In the genomic region with DNA sequence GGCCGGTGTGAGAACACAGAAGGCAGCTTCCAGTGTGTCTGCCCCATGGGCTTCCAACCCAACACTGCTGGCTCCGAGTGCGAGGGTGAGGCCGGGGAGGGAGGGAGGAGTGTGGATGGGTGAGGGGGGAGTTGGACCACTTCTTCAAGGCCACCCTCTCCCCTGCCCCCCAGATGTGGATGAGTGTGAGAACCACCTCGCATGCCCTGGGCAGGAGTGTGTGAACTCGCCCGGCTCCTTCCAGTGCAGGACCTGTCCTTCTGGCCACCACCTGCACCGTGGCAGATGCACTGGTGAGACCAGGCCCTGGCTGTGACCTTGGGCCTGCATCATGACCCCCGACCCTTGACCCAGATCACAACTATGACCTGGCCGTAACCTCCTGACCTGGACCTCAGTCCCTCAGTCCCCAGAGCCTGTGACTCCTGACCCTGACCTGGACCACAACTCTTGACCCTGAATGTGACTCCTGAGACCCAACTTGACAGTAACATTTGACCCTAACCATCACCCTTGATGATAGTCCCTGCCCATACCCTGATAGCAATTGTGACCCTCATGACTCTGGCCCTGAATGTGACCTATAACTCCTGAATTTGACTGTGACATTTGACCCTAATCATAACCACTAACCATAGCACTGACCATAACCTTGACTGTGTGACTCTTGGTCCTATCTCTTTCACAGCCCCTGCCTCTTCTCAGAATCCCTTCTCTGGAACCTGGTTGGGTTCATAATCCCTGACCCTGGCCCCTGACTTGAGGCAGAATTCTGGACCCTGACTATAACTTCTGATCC, we compare ENCODE assay signal across 15 cellular contexts. TPM values are rescaled to one million over a fixed set of nuclear protein-coding genes. Genes with fewer than 3 reads are reported as not detected.
A peak's percentile ranks its signal among the peaks of the same experiment; 100 is the strongest.
DNase-seq lines count a peak whose midpoint lies in the region; ATAC-seq and TF ChIP-seq lines count a peak whose summit lies in the region.
"Had no signal": no experiment of that assay in that cellular context is flagged by ENCODE, and none has a peak within 500 bp of the region (broad histone marks: within the 10 kb centered on the region; RNA-seq: fewer than 3 reads in every experiment).

No MANE protein-coding gene starts in this region.

- H3K79me2 ChIP-seq in H9 (ENCODE audit: insufficient read depth, low read length), result no peaks in the 10 kb centered on the region

- H3K27me3 Mint-ChIP-seq in H9 (ENCODE audit: low read depth) (peaks cover 54% of the 10 kb centered on the region), MCF 10A (ENCODE audit: insufficient read depth, unreplicated experiment) (no peaks in the 10 kb centered on the region), naive B cell (peaks cover 0 to 8% (median 0%) of the 10 kb centered on the region in 3 donors)

- H2BK5ac ChIP-seq in H9 (ENCODE audit: insufficient read length, low read length), result no peak overlapping the region

- POLR2A ChIA-PET in MCF 10A (lab: Yijun Ruan, JAX), result interaction anchor here (0.5 kb wide), 1 partner anchor 24 kb away, joined by 3 read pairs; no protein-coding TSS in a partner anchor

- H3K36me3 ChIP-seq in BLaER1, result peaks cover 18% of the 10 kb centered on the region
- H3K36me3 ChIP-seq: gastrocnemius medialis, ovary had no signal

- no peak overlapping the region for H2BK12ac ChIP-seq in H9 (ENCODE audit: insufficient read length, low read depth, low read length)

- ATAC-seq in naive B cell (ENCODE audit: low read depth in 2 of 2) (no peak), HG02870 (IDR thresholded peaks at IDR 0.05; ENCODE audit: unreplicated experiment) (no peak)
- ATAC-seq: gastrocnemius medialis had no signal

- CTCF ChIA-PET in MCF 10A (lab: Yijun Ruan, JAX), result no interaction called here

- no peak overlapping the region for H3K4ac ChIP-seq in H9 (ENCODE audit: low read depth, low read length)

- 0 out of 2 replicates have a peak overlapping the region, but pooled peaks have one; percentile 99 for H3K4me2 ChIP-seq in BLaER1
- H3K4me2 ChIP-seq in H9 (ENCODE audit: insufficient read depth, insufficient read length, low read length), result no peak overlapping the region

- peaks cover 19% of the 10 kb centered on the region for H3K23me2 ChIP-seq in H9 (ENCODE audit: insufficient read length, low read depth, low read length, poor library complexity, severe bottlenecking)

- no peak overlapping the region for H3T11ph ChIP-seq in H9 (ENCODE audit: low read length)

- H3K27ac ChIP-seq in BLaER1 (no peak overlapping the region), H9 (ENCODE audit: insufficient read length, low read depth, low read length) (no peak overlapping the region)
- H3K27ac ChIP-seq: gastrocnemius medialis, WERI-Rb-1 had no signal

- H4K91ac ChIP-seq in H9 (ENCODE audit: insufficient read length, low read depth, low read length), result no peak overlapping the region

- TF ChIP-seq CTCF in H9 (conservative IDR thresholded peaks at IDR 0.05), result no peak
- TF ChIP-seq CTCF in MCF 10A (IDR thresholded peaks at IDR 0.05; ENCODE audit: unreplicated experiment), result no peak

- intact Hi-C loops in MCF 10A (cut with micrococcal nuclease), result no loop called here

- H3K23ac ChIP-seq in H9 (ENCODE audit: insufficient read length, low read depth, low read length), result no peak overlapping the region

- H4K5ac ChIP-seq in H9 (ENCODE audit: insufficient read length, low read depth, low read length), result no peak overlapping the region

- no peak overlapping the region for H3K27ac Mint-ChIP-seq in H9
- H3K27ac Mint-ChIP-seq in MCF 10A (ENCODE audit: low read depth, unreplicated experiment), result no peak overlapping the region
- peak overlapping the region in 4 of 6 donors; percentile 76 to 89 (median 87) for H3K27ac Mint-ChIP-seq in naive B cell

- H2AK5ac ChIP-seq in H9 (ENCODE audit: insufficient read length, low read length), result no peak overlapping the region

- no peaks in the 10 kb centered on the region for H3K9me3 ChIP-seq in BLaER1
- no peaks in the 10 kb centered on the region for H3K9me3 ChIP-seq in H9 (ENCODE audit: control insufficient read depth, low read depth, low read length)
- H3K9me3 ChIP-seq: gastrocnemius medialis, ovary had no signal

- no peak overlapping the region for H2BK15ac ChIP-seq in H9 (ENCODE audit: low read depth, low read length)

- H3K56ac ChIP-seq in H9 (ENCODE audit: insufficient read length, low read depth, low read length), result no peak overlapping the region

- DNase-seq in H9 (no peak), MCF 10A (ENCODE audit: unreplicated experiment) (no peak), naive B cell (no peak), NCI-H69 (lab: John Stamatoyannopoulos, UW) (no peak), NOMO-1 (lab: John Stamatoyannopoulos, UW; ENCODE audit: unreplicated experiment in 2 of 2) (no peak), islet precursor cell (no peak)
- DNase-seq: dermis blood vessel endothelial cell, gastrocnemius medialis, NCI-H1105 treated with DMSO at 0.1 percent for 48 hours, NCI-H524, Right ventricle myocardium superior, WERI-Rb-1 had no signal

- H4K8ac ChIP-seq in H9 (replicated peaks; ENCODE audit: insufficient read length, low read depth, low read length), result no peak overlapping the region

- H2BK20ac ChIP-seq in H9 (ENCODE audit: low read depth, low read length, poor library complexity, severe bottlenecking), result no peak overlapping the region

- H4K20me1 ChIP-seq in BLaER1 (peaks cover 11% of the 10 kb centered on the region; the same call in 1 of the 2 replicates), H9 (ENCODE audit: control insufficient read depth, insufficient read depth, insufficient read length) (peaks cover 4% of the 10 kb centered on the region)

- no peak overlapping the region for H3K9ac ChIP-seq in BLaER1
- H3K9ac ChIP-seq in H9 (ENCODE audit: extremely low read depth, insufficient read length, low read length), result no peak overlapping the region

- no peak overlapping the region for H3K4me3 ChIP-seq in BLaER1
- H3K4me3 ChIP-seq: gastrocnemius medialis, ovary had no signal

- H2AFZ ChIP-seq in H9 (ENCODE audit: low read length), result no peak overlapping the region

- H3K4me3 Mint-ChIP-seq in H9, result peak overlapping the region; percentile 22 to 96; a peak in 3 of 5 replicates
- peak overlapping the region; percentile 43 for H3K4me3 Mint-ChIP-seq in MCF 10A (ENCODE audit: unreplicated experiment)
- H3K4me3 Mint-ChIP-seq in naive B cell, result peak overlapping the region in 6 of 8 donors; percentile 62 to 98 (median 91)

- H3K27me3 ChIP-seq in BLaER1 (no peaks in the 10 kb centered on the region), H9 (ENCODE audit: insufficient read depth, low read length) (peaks cover 8% of the 10 kb centered on the region; the same call in 1 of the 2 replicates)
- H3K27me3 ChIP-seq: gastrocnemius medialis, ovary had no signal

- H3K4me1 Mint-ChIP-seq in H9, result peaks cover 17 to 37% of the 10 kb centered on the region in 2 experiments
- H3K4me1 Mint-ChIP-seq in MCF 10A (ENCODE audit: insufficient read depth, unreplicated experiment), result peaks cover 42% of the 10 kb centered on the region
- peaks cover 52 to 68% (median 61%) of the 10 kb centered on the region in 3 donors for H3K4me1 Mint-ChIP-seq in naive B cell

- H3K9me3 Mint-ChIP-seq in H9 (no peaks in the 10 kb centered on the region; a peak in 1 of 5 replicates), MCF 10A (ENCODE audit: unreplicated experiment) (no peaks in the 10 kb centered on the region), naive B cell (no peaks in the 10 kb centered on the region)

- no peaks in the 10 kb centered on the region for H3K79me1 ChIP-seq in H9 (ENCODE audit: insufficient read depth, low read depth, low read length, poor library complexity, severe bottlenecking)

- peaks cover 9 to 37% (median 22%) of the 10 kb centered on the region in 3 experiments; a peak in 6 of 7 replicates for H3K36me3 Mint-ChIP-seq in H9 (ENCODE audit: insufficient read depth in 1 of 3, low read depth in 3 of 3)
- H3K36me3 Mint-ChIP-seq in MCF 10A (ENCODE audit: insufficient read depth, unreplicated experiment), result peaks cover 22% of the 10 kb centered on the region
- H3K36me3 Mint-ChIP-seq in naive B cell, result no peaks in the 10 kb centered on the region

- WGBS in H9 (ENCODE audit: extremely low coverage, insufficient read length, low lambda C conversion rate), result no CpG with 5 or more reads among the region's 10 CpGs

- no peak overlapping the region for H3K18ac ChIP-seq in H9 (ENCODE audit: insufficient read length, low read depth, low read length)

- no peak overlapping the region for H3K14ac ChIP-seq in H9 (ENCODE audit: insufficient read depth, low read length)

- BruUV-seq in MCF 10A (replicated peaks; lab: Mats Ljungman, UMichigan), result no TSS peak

- H2BK120ac ChIP-seq in H9 (ENCODE audit: low read depth, low read length, poor library complexity, severe bottlenecking), result no peak overlapping the region

- H3K4me1 ChIP-seq in BLaER1 (peaks cover 53% of the 10 kb centered on the region), H9 (ENCODE audit: insufficient read depth, low read length) (no peaks in the 10 kb centered on the region)

RNA-seq across cellular contexts. Expression of a gene that starts 10.9 kb away (rescaled TPM):
- total RNA-seq in H9 (2021) (115 and 129 TPM in 2 replicates), MCF 10A (2022) (76.4 and 103 TPM in 2 replicates)
- 10 to 100 TPM in 5 of 6 donors, 1 to 10 TPM in 1; 9.6 to 18.1 (median 14.5) TPM for polyA plus RNA-seq in naive B cell (ENCODE audit: low read depth in 6 of 6)

RNA-seq across cellular contexts. Expression of a gene that starts 35.4 kb away (rescaled TPM):
- total RNA-seq in H9 (2021) (90.9 and 92.9 TPM in 2 replicates), MCF 10A (2022) (41.5 and 44.0 TPM in 2 replicates)
- polyA plus RNA-seq in naive B cell (ENCODE audit: low read depth in 6 of 6), result 100 to 1,000 TPM; 125 to 196 (median 152) TPM

Comparison
In these comparisons a context has a peak if more than half of its experiments do, and no peak if none do; other contexts are left out.
1. H3K27ac Mint-ChIP-seq: peak in naive B cell (4 of 6); none in H9 (0 of 3) and MCF 10A (single experiment).
2. Peak in every context shown above with its lines, with median percentiles within 50 percentile points of each other: H3K4me3 Mint-ChIP-seq.